1 cellular context compared by ENCODE assay signal in genomic region chr17:81043319-81043724, GRCh38.
TF ChIP-seq lines count a peak whose summit lies in the region.

No MANE protein-coding gene starts in this region.

TF ChIP-seq in HepG2, 621 proteins besides CTCF, POLR2A, EP300 and RAD21 (continued from another document and continues in another):
- TF ChIP-seq, protein P1, sequence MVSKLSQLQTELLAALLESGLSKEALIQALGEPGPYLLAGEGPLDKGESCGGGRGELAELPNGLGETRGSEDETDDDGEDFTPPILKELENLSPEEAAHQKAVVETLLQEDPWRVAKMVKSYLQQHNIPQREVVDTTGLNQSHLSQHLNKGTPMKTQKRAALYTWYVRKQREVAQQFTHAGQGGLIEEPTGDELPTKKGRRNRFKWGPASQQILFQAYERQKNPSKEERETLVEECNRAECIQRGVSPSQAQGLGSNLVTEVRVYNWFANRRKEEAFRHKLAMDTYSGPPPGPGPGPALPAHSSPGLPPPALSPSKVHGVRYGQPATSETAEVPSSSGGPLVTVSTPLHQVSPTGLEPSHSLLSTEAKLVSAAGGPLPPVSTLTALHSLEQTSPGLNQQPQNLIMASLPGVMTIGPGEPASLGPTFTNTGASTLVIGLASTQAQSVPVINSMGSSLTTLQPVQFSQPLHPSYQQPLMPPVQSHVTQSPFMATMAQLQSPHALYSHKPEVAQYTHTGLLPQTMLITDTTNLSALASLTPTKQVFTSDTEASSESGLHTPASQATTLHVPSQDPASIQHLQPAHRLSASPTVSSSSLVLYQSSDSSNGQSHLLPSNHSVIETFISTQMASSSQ (IDR thresholded peaks at IDR 0.05; ENCODE audit: low read depth): no peak
- TF ChIP-seq, protein P1 (CRISPR knock-in tag; IDR thresholded peaks at IDR 0.05; ENCODE audit: borderline replicate concordance): peak; percentile 29; the same call in 1 of the 2 replicates
- 0 out of 2 replicates have a peak, but pooled peaks have one; percentile 18 for TF ChIP-seq RNF2 (conservative IDR thresholded peaks at IDR 0.05; ENCODE audit: low read depth)
- TF ChIP-seq, protein P2, sequence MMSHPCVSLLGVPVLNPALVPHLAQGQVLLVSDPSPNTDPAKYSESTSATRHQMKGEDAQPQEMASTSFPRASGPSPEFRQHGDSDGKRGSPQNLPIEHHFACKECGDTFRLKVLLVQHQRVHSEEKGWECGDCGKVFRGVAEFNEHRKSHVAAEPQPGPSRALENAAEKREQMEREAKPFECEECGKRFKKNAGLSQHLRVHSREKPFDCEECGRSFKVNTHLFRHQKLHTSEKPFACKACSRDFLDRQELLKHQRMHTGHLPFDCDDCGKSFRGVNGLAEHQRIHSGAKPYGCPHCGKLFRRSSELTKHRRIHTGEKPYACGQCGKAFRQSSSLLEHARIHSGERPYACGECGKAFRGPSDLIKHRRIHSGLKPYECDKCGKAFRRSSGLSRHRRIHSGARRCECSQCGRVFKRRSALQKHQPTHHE (CRISPR knock-in tag; IDR thresholded peaks at IDR 0.05; ENCODE audit: borderline replicate concordance): peak; percentile 81; the same call in 1 of the 2 replicates
- TF ChIP-seq CHD2 (IDR thresholded peaks at IDR 0.05; ENCODE audit: low read depth, low read length): no peak
- TF ChIP-seq ZNF235 (CRISPR knock-in tag; IDR thresholded peaks at IDR 0.05; ENCODE audit: borderline replicate concordance): 0 out of 2 replicates have a peak, but pooled peaks have one; percentile 78
- TF ChIP-seq, protein P3, sequence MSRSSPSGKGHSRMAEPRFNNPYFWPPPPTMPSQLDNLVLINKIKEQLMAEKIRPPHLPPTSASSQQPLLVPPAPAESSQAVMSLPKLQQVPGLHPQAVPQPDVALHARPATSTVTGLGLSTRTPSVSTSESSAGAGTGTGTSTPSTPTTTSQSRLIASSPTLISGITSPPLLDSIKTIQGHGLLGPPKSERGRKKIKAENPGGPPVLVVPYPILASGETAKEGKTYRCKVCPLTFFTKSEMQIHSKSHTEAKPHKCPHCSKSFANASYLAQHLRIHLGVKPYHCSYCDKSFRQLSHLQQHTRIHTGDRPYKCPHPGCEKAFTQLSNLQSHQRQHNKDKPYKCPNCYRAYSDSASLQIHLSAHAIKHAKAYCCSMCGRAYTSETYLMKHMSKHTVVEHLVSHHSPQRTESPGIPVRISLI (CRISPR knock-in tag; IDR thresholded peaks at IDR 0.05; ENCODE audit: borderline replicate concordance): peak; percentile 53
- TF ChIP-seq, protein P4, sequence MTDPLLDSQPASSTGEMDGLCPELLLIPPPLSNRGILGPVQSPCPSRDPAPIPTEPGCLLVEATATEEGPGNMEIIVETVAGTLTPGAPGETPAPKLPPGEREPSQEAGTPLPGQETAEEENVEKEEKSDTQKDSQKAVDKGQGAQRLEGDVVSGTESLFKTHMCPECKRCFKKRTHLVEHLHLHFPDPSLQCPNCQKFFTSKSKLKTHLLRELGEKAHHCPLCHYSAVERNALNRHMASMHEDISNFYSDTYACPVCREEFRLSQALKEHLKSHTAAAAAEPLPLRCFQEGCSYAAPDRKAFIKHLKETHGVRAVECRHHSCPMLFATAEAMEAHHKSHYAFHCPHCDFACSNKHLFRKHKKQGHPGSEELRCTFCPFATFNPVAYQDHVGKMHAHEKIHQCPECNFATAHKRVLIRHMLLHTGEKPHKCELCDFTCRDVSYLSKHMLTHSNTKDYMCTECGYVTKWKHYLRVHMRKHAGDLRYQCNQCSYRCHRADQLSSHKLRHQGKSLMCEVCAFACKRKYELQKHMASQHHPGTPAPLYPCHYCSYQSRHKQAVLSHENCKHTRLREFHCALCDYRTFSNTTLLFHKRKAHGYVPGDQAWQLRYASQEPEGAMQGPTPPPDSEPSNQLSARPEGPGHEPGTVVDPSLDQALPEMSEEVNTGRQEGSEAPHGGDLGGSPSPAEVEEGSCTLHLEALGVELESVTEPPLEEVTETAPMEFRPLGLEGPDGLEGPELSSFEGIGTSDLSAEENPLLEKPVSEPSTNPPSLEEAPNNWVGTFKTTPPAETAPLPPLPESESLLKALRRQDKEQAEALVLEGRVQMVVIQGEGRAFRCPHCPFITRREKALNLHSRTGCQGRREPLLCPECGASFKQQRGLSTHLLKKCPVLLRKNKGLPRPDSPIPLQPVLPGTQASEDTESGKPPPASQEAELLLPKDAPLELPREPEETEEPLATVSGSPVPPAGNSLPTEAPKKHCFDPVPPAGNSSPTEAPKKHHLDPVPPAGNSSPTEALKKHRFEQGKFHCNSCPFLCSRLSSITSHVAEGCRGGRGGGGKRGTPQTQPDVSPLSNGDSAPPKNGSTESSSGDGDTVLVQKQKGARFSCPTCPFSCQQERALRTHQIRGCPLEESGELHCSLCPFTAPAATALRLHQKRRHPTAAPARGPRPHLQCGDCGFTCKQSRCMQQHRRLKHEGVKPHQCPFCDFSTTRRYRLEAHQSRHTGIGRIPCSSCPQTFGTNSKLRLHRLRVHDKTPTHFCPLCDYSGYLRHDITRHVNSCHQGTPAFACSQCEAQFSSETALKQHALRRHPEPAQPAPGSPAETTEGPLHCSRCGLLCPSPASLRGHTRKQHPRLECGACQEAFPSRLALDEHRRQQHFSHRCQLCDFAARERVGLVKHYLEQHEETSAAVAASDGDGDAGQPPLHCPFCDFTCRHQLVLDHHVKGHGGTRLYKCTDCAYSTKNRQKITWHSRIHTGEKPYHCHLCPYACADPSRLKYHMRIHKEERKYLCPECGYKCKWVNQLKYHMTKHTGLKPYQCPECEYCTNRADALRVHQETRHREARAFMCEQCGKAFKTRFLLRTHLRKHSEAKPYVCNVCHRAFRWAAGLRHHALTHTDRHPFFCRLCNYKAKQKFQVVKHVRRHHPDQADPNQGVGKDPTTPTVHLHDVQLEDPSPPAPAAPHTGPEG (CRISPR knock-in tag; IDR thresholded peaks at IDR 0.05): no peak
- TF ChIP-seq JDP2 (CRISPR knock-in tag; IDR thresholded peaks at IDR 0.05; ENCODE audit: borderline replicate concordance): no peak
- no peak for TF ChIP-seq MZF1 (CRISPR knock-in tag; IDR thresholded peaks at IDR 0.05; ENCODE audit: borderline replicate concordance)
- peak; percentile 57; the same call in 1 of the 2 replicates for TF ChIP-seq HNRNPL (IDR thresholded peaks at IDR 0.05; ENCODE audit: low read depth, low read length)
- TF ChIP-seq DZIP1 (CRISPR knock-in tag; IDR thresholded peaks at IDR 0.05): peak; percentile 47; the same call in 1 of the 2 replicates
- TF ChIP-seq HINFP (CRISPR knock-in tag; IDR thresholded peaks at IDR 0.05; ENCODE audit: low read depth): peak; percentile 50; the same call in 1 of the 2 replicates
- TF ChIP-seq RBM22 (optimal IDR thresholded peaks at IDR 0.05; ENCODE audit: low read length): no peak
- no peak for TF ChIP-seq ATF7 (IDR thresholded peaks at IDR 0.05)
- peak; percentile 61 for TF ChIP-seq ATF7 (CRISPR knock-in tag; IDR thresholded peaks at IDR 0.05)
- 0 out of 2 replicates have a peak, but pooled peaks have one; percentile 31 for TF ChIP-seq GLI4 (CRISPR knock-in tag; IDR thresholded peaks at IDR 0.05; ENCODE audit: borderline replicate concordance)
- peak; percentile 42; the same call in 1 of the 2 replicates for TF ChIP-seq CREBL2 (CRISPR knock-in tag; IDR thresholded peaks at IDR 0.05; ENCODE audit: borderline replicate concordance)
- no peak for TF ChIP-seq HNRNPK (IDR thresholded peaks at IDR 0.05; ENCODE audit: low read depth, low read length, poor library complexity, severe bottlenecking)
- no peak for TF ChIP-seq NRL (CRISPR knock-in tag; IDR thresholded peaks at IDR 0.05; ENCODE audit: borderline replicate concordance)
- TF ChIP-seq ZNF776 (CRISPR knock-in tag; IDR thresholded peaks at IDR 0.05): peak; percentile 94
- peak; percentile 43 for TF ChIP-seq ZNF407 (CRISPR knock-in tag; IDR thresholded peaks at IDR 0.05; ENCODE audit: not compliant biosample characterization)
